In the genomic region with DNA sequence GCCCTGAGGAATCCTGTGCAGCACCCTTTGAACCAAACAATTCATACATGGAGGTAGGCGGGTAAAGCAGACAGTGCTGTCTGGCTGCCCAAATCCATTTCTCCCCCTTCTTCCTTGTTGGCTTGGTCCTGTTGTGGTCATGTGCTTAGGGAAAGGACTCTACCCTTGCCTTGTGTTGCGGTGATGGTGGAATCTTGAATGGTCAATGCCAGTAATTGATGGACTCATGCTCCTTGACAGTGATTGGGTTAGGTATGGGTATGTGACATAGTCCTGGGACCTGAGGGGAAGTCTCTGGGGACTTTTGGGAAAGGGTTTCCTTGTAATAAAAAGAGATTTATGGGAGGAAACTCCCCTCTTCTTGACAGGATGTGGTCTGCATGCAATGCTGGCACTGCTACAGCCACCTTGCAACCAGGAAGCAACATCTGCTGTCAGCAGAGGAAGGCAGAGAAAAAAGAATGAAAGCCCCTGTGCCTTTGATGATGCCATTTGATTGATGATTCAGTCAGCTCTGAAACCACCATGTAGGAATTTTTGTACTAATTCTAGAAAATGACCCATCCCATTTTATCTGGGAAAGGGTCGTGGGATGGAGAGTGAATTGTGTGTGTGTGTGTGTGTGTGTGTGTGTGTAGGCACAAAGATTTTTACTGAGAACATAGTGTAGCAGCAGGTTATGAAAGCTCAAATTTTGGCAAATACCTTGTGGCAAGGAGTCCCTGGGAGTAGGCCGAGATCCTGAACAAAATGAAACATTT, we compare ENCODE assay signal across 8 cellular contexts. TPM values are rescaled to one million over a fixed set of nuclear protein-coding genes. Genes with fewer than 3 reads are reported as not detected.
DNase-seq lines count a peak whose midpoint lies in the region; ATAC-seq and TF ChIP-seq lines count a peak whose summit lies in the region.

No MANE protein-coding gene starts in this region.

- peak overlapping the region; percentile 90 for H3K4me3 Mint-ChIP-seq in activated CD8-positive, alpha-beta T cell treated with anti-CD3 and anti-CD28 coated beads for 36 hours
- peak overlapping the region in 6 of 8 donors; percentile 19 to 63 (median 46) for H3K4me3 Mint-ChIP-seq in naive B cell

- no peak overlapping the region for H3K27ac ChIP-seq in ovary

- intact Hi-C loops in activated CD8-positive, alpha-beta T cell treated with anti-CD3 and anti-CD28 coated beads for 36 hours (cut with micrococcal nuclease), result no loop called here
- intact Hi-C loops in ovary (cut with DNase I), result no loop called here

- POLR2A ChIA-PET in activated CD8-positive, alpha-beta T cell treated with anti-CD3 and anti-CD28 coated beads for 36 hours (lab: Charles Lee), result interaction anchor here (1.1 to 5.9 kb wide), 5 partner anchors 11 to 36 kb away, joined by 3 to 58 read pairs (median 52); partner anchors contain the start of gene HUWE1

- 72 to 81% (median 79%) methylated on average over 4 of the region's 4 CpGs for WGBS in ovary, 3 donors

- H3K36me3 ChIP-seq in ovary, result no peaks in the 10 kb centered on the region
- no peaks in the 10 kb centered on the region for H3K36me3 ChIP-seq in BE2C

- H3K27me3 ChIP-seq in ovary (no peaks in the 10 kb centered on the region), BE2C (no peaks in the 10 kb centered on the region)

- no peak for TF ChIP-seq CTCF in GM12864 (IDR thresholded peaks at IDR 0.05; ENCODE audit: low read depth, low read length, missing control alignments)
- no peak for TF ChIP-seq CTCF in activated CD8-positive, alpha-beta T cell treated with anti-CD3 and anti-CD28 coated beads for 36 hours (IDR thresholded peaks at IDR 0.05)
- no peak for TF ChIP-seq CTCF in ovary (IDR thresholded peaks at IDR 0.05)
- no peak for TF ChIP-seq CTCF in BE2C (IDR thresholded peaks at IDR 0.05; ENCODE audit: low read depth, low read length)

- no peaks in the 10 kb centered on the region for H3K9me3 Mint-ChIP-seq in activated CD8-positive, alpha-beta T cell treated with anti-CD3 and anti-CD28 coated beads for 36 hours
- H3K9me3 Mint-ChIP-seq in naive B cell, result peaks cover 0 to 5% (median 0%) of the 10 kb centered on the region in 7 donors

- DNase-seq in GM12864 (ENCODE audit: low read depth), result no peak
- DNase-seq in HT1080 (ENCODE audit: low read depth), result peak; percentile 74
- peak; percentile 68 for DNase-seq in activated CD8-positive, alpha-beta T cell treated with anti-CD3 and anti-CD28 coated beads for 36 hours
- DNase-seq in naive B cell, result peak; percentile 13
- no peak for DNase-seq in ovary
- DNase-seq in BE2C, result no peak
- DNase-seq in GOT3 (lab: John Stamatoyannopoulos, UW), result no peak

- TF ChIP-seq EP300 in ovary (IDR thresholded peaks at IDR 0.05), result no peak

- H3K9me3 ChIP-seq in ovary, result no peaks in the 10 kb centered on the region
- H3K9me3 ChIP-seq in BE2C, result no peaks in the 10 kb centered on the region

- H3K27ac Mint-ChIP-seq in activated CD8-positive, alpha-beta T cell treated with anti-CD3 and anti-CD28 coated beads for 36 hours, result peak overlapping the region; percentile 100
- H3K27ac Mint-ChIP-seq in naive B cell, result peak overlapping the region; percentile 71 to 97 (median 90)

- CTCF ChIA-PET in activated CD8-positive, alpha-beta T cell treated with anti-CD3 and anti-CD28 coated beads for 36 hours (lab: Charles Lee), result no interaction called here

- peaks cover 10% of the 10 kb centered on the region for H3K36me3 Mint-ChIP-seq in activated CD8-positive, alpha-beta T cell treated with anti-CD3 and anti-CD28 coated beads for 36 hours (ENCODE audit: low read depth)
- H3K36me3 Mint-ChIP-seq in naive B cell, result no peaks in the 10 kb centered on the region

- peak; percentile 25 for ATAC-seq in activated CD8-positive, alpha-beta T cell treated with anti-CD3 and anti-CD28 coated beads for 36 hours
- ATAC-seq in naive B cell (ENCODE audit: low read depth in 2 of 2), result peak; percentile 56 to 71
- no peak for ATAC-seq in HG03196 (IDR thresholded peaks at IDR 0.05; ENCODE audit: unreplicated experiment)

- no peaks in the 10 kb centered on the region for H3K27me3 Mint-ChIP-seq in activated CD8-positive, alpha-beta T cell treated with anti-CD3 and anti-CD28 coated beads for 36 hours
- H3K27me3 Mint-ChIP-seq in naive B cell, result no peaks in the 10 kb centered on the region

- H3K4me3 ChIP-seq in GM12864 (ENCODE audit: low read depth, low read length), result peak overlapping the region; percentile 41
- no peak overlapping the region for H3K4me3 ChIP-seq in ovary
- no peak overlapping the region for H3K4me3 ChIP-seq in BE2C (ENCODE audit: low read depth, low read length)

- no peak for TF ChIP-seq POLR2A in ovary (IDR thresholded peaks at IDR 0.05)

- H3K4me1 ChIP-seq in ovary (ENCODE audit: insufficient read depth) (no peaks in the 10 kb centered on the region), BE2C (no peaks in the 10 kb centered on the region)

- H3K4me1 Mint-ChIP-seq in activated CD8-positive, alpha-beta T cell treated with anti-CD3 and anti-CD28 coated beads for 36 hours (ENCODE audit: low read depth), result peaks cover 41% of the 10 kb centered on the region
- peaks cover 25 to 45% (median 35%) of the 10 kb centered on the region in 3 donors for H3K4me1 Mint-ChIP-seq in naive B cell

RNA-seq across cellular contexts. Expression of gene HUWE1, which starts 30.0 kb away (rescaled TPM):
- total RNA-seq in HT1080 (2014; rRNA removed; shearing (Covaris generic)), result 66.0 and 83.0 TPM in 2 replicates
- 28.8 and 31.5 TPM in 2 replicates for polyA plus RNA-seq in HT1080 (2015; cell fraction: cytosol; rRNA removed)
- polyA plus RNA-seq in HT1080 (2015; cell fraction: nucleus; rRNA removed), result 148 and 161 TPM in 2 replicates
- 100 to 1,000 TPM; 376 to 384 TPM for total RNA-seq in activated CD8-positive, alpha-beta T cell treated with anti-CD3 and anti-CD28 coated beads for 36 hours
- 10 to 100 TPM in 5 of 6 donors, 1 to 10 TPM in 1; 7.6 to 14.2 (median 11.3) TPM for polyA plus RNA-seq in naive B cell (ENCODE audit: low read depth in 6 of 6)
- 100 to 1,000 TPM in 5 of 7 donors, 10 to 100 TPM in 2; 61.5 to 198 (median 188) TPM for total RNA-seq in ovary
- 100 to 1,000 TPM in 1 of 2 donors, 10 to 100 TPM in 1; 58.2 to 189 TPM for polyA plus RNA-seq in ovary
- polyA plus RNA-seq in BE2C (2012; ENCODE audit: insufficient read depth, insufficient read length, low read depth), result 105 TPM

Comparison
In these comparisons a context has a peak if more than half of its experiments do, and no peak if none do; other contexts are left out.
1. DNase-seq: peak in HT1080 (single experiment), activated CD8-positive, alpha-beta T cell treated with anti-CD3 and anti-CD28 coated beads for 36 hours (single experiment) and naive B cell (single experiment); none in GM12864 (single experiment), ovary (0 of 5), BE2C (single experiment) and GOT3 (single experiment).